ENCODE assay signal across 20 cellular contexts in the genomic region with DNA sequence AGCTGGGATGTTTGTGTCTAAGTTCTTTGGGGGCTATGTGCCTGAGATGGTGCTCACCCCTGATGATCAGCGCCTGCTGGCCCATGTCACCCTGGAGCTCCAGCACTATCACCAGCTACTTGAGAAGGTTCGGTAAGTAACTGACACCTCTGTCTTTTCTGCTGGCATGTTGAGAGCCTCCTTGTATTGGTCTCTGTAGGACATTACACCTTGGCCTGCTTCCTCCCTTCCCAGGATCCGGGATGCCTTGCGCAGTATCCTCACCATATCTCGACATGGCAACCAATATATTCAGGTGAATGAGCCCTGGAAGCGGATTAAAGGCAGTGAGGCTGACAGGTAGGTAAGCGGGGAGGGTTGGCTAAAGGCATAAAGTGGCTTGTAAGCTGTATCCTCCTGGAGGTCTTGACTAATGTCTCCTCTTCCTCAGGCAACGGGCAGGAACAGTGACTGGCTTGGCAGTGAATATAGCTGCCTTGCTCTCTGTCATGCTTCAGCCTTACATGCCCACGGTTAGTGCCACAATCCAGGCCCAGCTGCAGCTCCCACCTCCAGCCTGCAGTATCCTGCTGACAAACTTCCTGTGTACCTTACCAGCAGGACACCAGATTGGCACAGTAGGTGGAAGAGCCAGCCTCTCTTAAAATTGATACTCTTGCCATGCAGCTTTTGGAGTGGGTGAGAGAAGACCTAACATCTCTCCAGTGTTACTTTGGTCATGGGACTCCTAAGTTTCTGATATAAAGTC. TPM values are rescaled to one million over a fixed set of nuclear protein-coding genes. Genes with fewer than 3 reads are reported as not detected.
DNase-seq lines count a peak whose midpoint lies in the region; ATAC-seq, FAIRE-seq and TF ChIP-seq lines count a peak whose summit lies in the region.
"Had no signal": no experiment of that assay in that cellular context is flagged by ENCODE, and none has a peak within 500 bp of the region (broad histone marks: within the 10 kb centered on the region; RNA-seq: fewer than 3 reads in every experiment).

No MANE protein-coding gene starts in this region.

- H3K36me3 ChIP-seq in GM12878 (ENCODE audit: control insufficient read depth in 2 of 2, insufficient read depth in 2 of 2, low read length in 1 of 2) (peaks cover 34 to 49% of the 10 kb centered on the region in 2 experiments), psoas muscle (ENCODE audit: insufficient read depth in 1 of 2, low read depth in 1 of 2) (peaks cover 16 to 82% of the 10 kb centered on the region in 2 donors)

- TF ChIP-seq POLR2A in GM12878 (IDR thresholded peaks at IDR 0.05; ENCODE audit: low read depth, low read length): peak; percentile 66; the same call in 1 of the 2 replicates

- no peaks in the 10 kb centered on the region for H3K9me3 Mint-ChIP-seq in activated T-cell treated with anti-CD3 and anti-CD28 coated beads, Interleukin-2, amount 50 U/mL, for 72 hours
- H3K9me3 Mint-ChIP-seq: T-helper 1 cell treated with Interleukin-12 subunit alpha and Interleukin-12 subunit beta and Interleukin-4 antibody, amounts not matched to agents 30 μg/mL and 1 μg/mL, for 36 hours had no signal

- no peak for TF ChIP-seq CTCF in GM12878 (IDR thresholded peaks at IDR 0.05 in 2 of 3, conservative IDR thresholded peaks at IDR 0.05 in 1 of 3; ENCODE audit: control insufficient read depth in 2 of 3, extremely low read depth in 1 of 3, insufficient read depth in 1 of 3, low read depth in 3 of 3, low read length in 3 of 3)
- no peak for TF ChIP-seq CTCF in psoas muscle (IDR thresholded peaks at IDR 0.05)

- no peak for TF ChIP-seq EP300 in GM12878 (IDR thresholded peaks at IDR 0.05; ENCODE audit: borderline replicate concordance in 1 of 2, control insufficient read depth in 1 of 2, low read depth in 2 of 2, low read length in 2 of 2)

- peaks cover 30% of the 10 kb centered on the region for H3K4me1 Mint-ChIP-seq in activated T-cell treated with anti-CD3 and anti-CD28 coated beads, Interleukin-2, amount 50 U/mL, for 72 hours (ENCODE audit: low read depth)

- 95% methylated on average over 9 of the region's 9 CpGs for WGBS in GM12878 (ENCODE audit: insufficient coverage, insufficient replicate concordance, low lambda C conversion rate, missing lambda C conversion rate)
- WGBS in psoas muscle, 3 donors: 74 to 86% (median 74%) methylated on average over 9 of the region's 9 CpGs

- FAIRE-seq in GM12878 (lab: Jason Lieb, UNC): no peak
- FAIRE-seq: bronchial epithelial cell, endothelial cell of umbilical vein, RCC 7860 had no signal

- in situ Hi-C loops in GM12878 (cut with MboI): no loop called here

- no peak overlapping the region for H3K9ac ChIP-seq in GM12878 (ENCODE audit: control insufficient read depth, insufficient read depth, low read length)

- intact Hi-C loops in GM12878 (cut with micrococcal nuclease; ENCODE audit: unreplicated experiment) (no loop called here), psoas muscle (cut with DNase I) (no loop called here)

- CTCF ChIA-PET in GM12878 (lab: Yijun Ruan, JAX): interaction anchor here (1.3 to 1.5 kb wide), 3 partner anchors 10 to 38 kb away, joined by 3 to 4 read pairs (median 3); no protein-coding TSS in a partner anchor

- no peak for TF ChIP-seq RAD21 in GM12878 (IDR thresholded peaks at IDR 0.05; ENCODE audit: insufficient read depth, low read depth, low read length)

- peaks cover 23 to 50% of the 10 kb centered on the region in 2 donors for H3K36me3 Mint-ChIP-seq in activated T-cell treated with anti-CD3 and anti-CD28 coated beads, Interleukin-2, amount 50 U/mL, for 72 hours (ENCODE audit: insufficient read depth in 2 of 2)

- no peak for ATAC-seq in activated T-cell treated with anti-CD3 and anti-CD28 coated beads, Interleukin-2, amount 50 U/mL, for 72 hours (replicated peaks in 1 of 2)
- ATAC-seq in GM12878: no peak
- no peak for ATAC-seq in psoas muscle
- ATAC-seq in GM21367 (IDR thresholded peaks at IDR 0.05; ENCODE audit: unreplicated experiment): no peak
- ATAC-seq: heart left ventricle had no signal

- no peak overlapping the region for H2AFZ ChIP-seq in GM12878 (ENCODE audit: control insufficient read depth, low read depth, low read length)

- H3K4me3 ChIP-seq in GM12878: no peak overlapping the region
- no peak overlapping the region for H3K4me3 ChIP-seq in psoas muscle
- H3K4me3 ChIP-seq: heart left ventricle, tibial artery had no signal

- H4K20me1 ChIP-seq in GM12878 (ENCODE audit: control insufficient read depth, insufficient read depth): peaks cover 4% of the 10 kb centered on the region; the same call in 1 of the 2 replicates

- H3K27ac Mint-ChIP-seq in activated T-cell treated with anti-CD3 and anti-CD28 coated beads, Interleukin-2, amount 50 U/mL, for 72 hours: peak overlapping the region; percentile 99
- H3K27ac Mint-ChIP-seq: T-helper 1 cell treated with Interleukin-12 subunit alpha and Interleukin-12 subunit beta and Interleukin-4 antibody, amounts not matched to agents 30 μg/mL and 1 μg/mL, for 36 hours had no signal

- SMC1A ChIA-PET in GM12878 (lab: Charles Lee; ENCODE audit: uncharacterized antibody, unreplicated experiment): interaction anchor here (2.2 kb wide), 1 partner anchor 18 kb away, joined by 6 read pairs; no protein-coding TSS in a partner anchor

- H3K27me3 ChIP-seq in GM12878 (replicated peaks in 1 of 2; ENCODE audit: control insufficient read depth in 2 of 2, insufficient read depth in 2 of 2, low read length in 1 of 2) (no peaks in the 10 kb centered on the region), psoas muscle (ENCODE audit: insufficient read depth in 3 of 3, low read length in 2 of 3) (no peaks in the 10 kb centered on the region)
- H3K27me3 ChIP-seq: heart left ventricle, tibial artery had no signal

- peaks cover 23% of the 10 kb centered on the region for H3K79me2 ChIP-seq in GM12878 (ENCODE audit: control insufficient read depth, insufficient read depth, low read length)

- H3K27me3 Mint-ChIP-seq in activated T-cell treated with anti-CD3 and anti-CD28 coated beads, Interleukin-2, amount 50 U/mL, for 72 hours (ENCODE audit: low read depth): no peaks in the 10 kb centered on the region

- no peak overlapping the region for H3K4me3 Mint-ChIP-seq in activated T-cell treated with anti-CD3 and anti-CD28 coated beads, Interleukin-2, amount 50 U/mL, for 72 hours
- H3K4me3 Mint-ChIP-seq: T-helper 1 cell treated with Interleukin-12 subunit alpha and Interleukin-12 subunit beta and Interleukin-4 antibody, amounts not matched to agents 30 μg/mL and 1 μg/mL, for 36 hours had no signal

- DNase-seq in activated T-cell treated with anti-CD3 and anti-CD28 coated beads, Interleukin-2, amount 50 U/mL, for 72 hours: no peak
- no peak for DNase-seq in activated T-cell treated with anti-CD3 and anti-CD28 coated beads, Interleukin-2, amount 50 U/mL, for 48 hours
- peak; percentile 46 for DNase-seq in NCI-H1417 treated with DMSO at 0.1 percent for 48 hours (lab: John Stamatoyannopoulos, UW)
- DNase-seq in GM12878 (ENCODE audit: low read depth, low spot score): no peak
- no peak for DNase-seq in psoas muscle
- no peak for DNase-seq in epidermal melanocyte (ENCODE audit: insufficient read length, low spot score)
- DNase-seq in NCI-H1105 treated with DMSO at 0.1 percent for 48 hours (lab: John Stamatoyannopoulos, UW): no peak
- DNase-seq: activated CD4-positive, alpha-beta T cell treated with anti-CD3 and anti-CD28 coated beads, Interleukin-2, amount 50 U/mL, for 1 hour; activated gamma-delta T cell; DMS153; heart left ventricle; MV-4-11; NCI-H524; tibial artery had no signal

- POLR2A ChIA-PET in GM12878 (lab: Charles Lee): interaction anchor here (0.9 kb wide), 1 partner anchor 9 kb away, joined by 3 read pairs; no protein-coding TSS in a partner anchor

- H3K4me1 ChIP-seq in GM12878 (ENCODE audit: control insufficient read depth, insufficient read depth, low read length): no peaks in the 10 kb centered on the region; the same call in 1 of the 2 replicates
- H3K4me1 ChIP-seq in psoas muscle: peaks cover 25% of the 10 kb centered on the region

- no peak overlapping the region for H3K4me2 ChIP-seq in GM12878 (ENCODE audit: control insufficient read depth, insufficient read depth)

- no peak overlapping the region for H3K27ac ChIP-seq in GM12878 (ENCODE audit: control insufficient read depth, insufficient read depth)
- H3K27ac ChIP-seq in psoas muscle: peak overlapping the region; percentile 46
- H3K27ac ChIP-seq: tibial artery had no signal

- no peaks in the 10 kb centered on the region for H3K9me3 ChIP-seq in GM12878 (replicated peaks; ENCODE audit: control insufficient read depth, insufficient read depth, low read length)
- H3K9me3 ChIP-seq in psoas muscle: no peaks in the 10 kb centered on the region
- H3K9me3 ChIP-seq: heart left ventricle, tibial artery had no signal

- no TSS peak for BruUV-seq in GM12878 (replicated peaks; lab: Mats Ljungman, UMichigan)

- RAD21 ChIA-PET in GM12878 (lab: Charles Lee; ENCODE audit: unreplicated experiment): no interaction called here

RNA-seq across cellular contexts. Expression of gene DDIT3, which starts 5.4 kb away (rescaled TPM):
- 10 to 100 TPM; 64.6 to 71.7 TPM for total RNA-seq in activated T-cell treated with anti-CD3 and anti-CD28 coated beads, Interleukin-2, amount 50 U/mL, for 72 hours
- total RNA-seq in GM12878 (2013; cell fraction: nucleolus; rRNA removed): 21.5 and 24.3 TPM in 2 replicates
- total RNA-seq in GM12878 (2014; rRNA removed): 9.7 and 9.8 TPM in 2 replicates
- 10.4 and 12.2 TPM in 2 replicates for total RNA-seq in GM12878 (2014; rRNA removed; fragmentation: Illumina TruSeq; extraction: Trizol)
- total RNA-seq in GM12878 (2021): 8.2 and 9.2 TPM in 2 replicates
- 38.8 TPM for polyA plus RNA-seq in GM12878 (2011; ENCODE audit: low read depth)
- 23.6 and 25.0 TPM in 2 replicates for polyA plus RNA-seq in GM12878 (2011; rRNA removed)
- polyA plus RNA-seq in GM12878 (2011; cell fraction: cytosol; rRNA removed): 14.0 and 15.9 TPM in 2 replicates
- polyA plus RNA-seq in GM12878 (2011; cell fraction: nucleus; rRNA removed): 25.8 and 42.9 TPM in 2 replicates
- polyA plus RNA-seq in GM12878 (2012): 41.1 and 47.1 TPM in 2 replicates
- polyA plus RNA-seq in GM12878 (2014; fragmentation: Illumina TruSeq; extraction: Trizol): 10.9 and 13.4 TPM in 2 replicates
- polyA plus RNA-seq in GM12878 (2014; fragmentation: Nextera tagmentation; extraction: Ambion mirVana): 10 to 100 TPM; 26.8 to 28.9 TPM
- 9.9 and 10.1 TPM in 2 replicates for polyA plus RNA-seq in GM12878 (2014; rRNA removed)
- polyA plus RNA-seq in GM12878 (2016; fragmentation: Nextera tagmentation; extraction: Ambion mirVana): 10 to 100 TPM; 20.0 to 21.7 TPM
- 17.3 and 23.4 TPM in 2 replicates for polyA minus RNA-seq in GM12878 (2011; rRNA and poly(A)+ RNA removed)
- polyA minus RNA-seq in GM12878 (2011; cell fraction: cytosol; rRNA and poly(A)+ RNA removed): 7.3 and 11.1 TPM in 2 replicates
- 13.8 and 17.0 TPM in 2 replicates for polyA minus RNA-seq in GM12878 (2011; cell fraction: nucleus; rRNA and poly(A)+ RNA removed)
- total RNA-seq in psoas muscle: 10 to 100 TPM; 11.1 to 59.5 (median 19.6) TPM
- 100 to 1,000 TPM in 1 of 3 donors, 10 to 100 TPM in 2; 62.5 to 224 (median 68.9) TPM for polyA plus RNA-seq in psoas muscle

RNA-seq across cellular contexts. Expression of gene MBD6, which starts 7.7 kb away (rescaled TPM):
- 100 to 1,000 TPM; 131 to 148 TPM for total RNA-seq in activated T-cell treated with anti-CD3 and anti-CD28 coated beads, Interleukin-2, amount 50 U/mL, for 72 hours
- total RNA-seq in GM12878 (2013; cell fraction: nucleolus; rRNA removed): 16.4 and 19.1 TPM in 2 replicates
- total RNA-seq in GM12878 (2014; rRNA removed): 3.1 and 4.6 TPM in 2 replicates
- 3.5 and 3.7 TPM in 2 replicates for total RNA-seq in GM12878 (2014; rRNA removed; fragmentation: Illumina TruSeq; extraction: Trizol)
- 41.5 and 52.7 TPM in 2 replicates for total RNA-seq in GM12878 (2021)
- polyA plus RNA-seq in GM12878 (2011; ENCODE audit: low read depth): 12.0 TPM
- 2.0 and 3.8 TPM in 2 replicates for polyA plus RNA-seq in GM12878 (2011; rRNA removed)
- polyA plus RNA-seq in GM12878 (2011; cell fraction: cytosol; rRNA removed): 1.8 and 1.9 TPM in 2 replicates
- 43.1 and 56.1 TPM in 2 replicates for polyA plus RNA-seq in GM12878 (2011; cell fraction: nucleus; rRNA removed)
- polyA plus RNA-seq in GM12878 (2012): 18.4 and 22.0 TPM in 2 replicates
- 5.9 and 12.7 TPM in 2 replicates for polyA plus RNA-seq in GM12878 (2014; fragmentation: Illumina TruSeq; extraction: Trizol)
- polyA plus RNA-seq in GM12878 (2014; fragmentation: Nextera tagmentation; extraction: Ambion mirVana): 1 to 10 TPM; 1.5 to 5.5 TPM
- polyA plus RNA-seq in GM12878 (2014; rRNA removed): 20.2 and 24.3 TPM in 2 replicates
- polyA plus RNA-seq in GM12878 (2016; fragmentation: Nextera tagmentation; extraction: Ambion mirVana): 1 to 10 TPM; 8.1 to 8.6 TPM
- polyA minus RNA-seq in GM12878 (2011; rRNA and poly(A)+ RNA removed): 4.3 and 5.9 TPM in 2 replicates
- polyA minus RNA-seq in GM12878 (2011; cell fraction: cytosol; rRNA and poly(A)+ RNA removed): 3.6 and 6.3 TPM in 2 replicates
- polyA minus RNA-seq in GM12878 (2011; cell fraction: nucleus; rRNA and poly(A)+ RNA removed): 11.7 and 19.9 TPM in 2 replicates
- total RNA-seq in psoas muscle: 10 to 100 TPM; 29.5 to 52.9 (median 39.5) TPM
- 10 to 100 TPM; 11.6 to 18.4 (median 17.5) TPM for polyA plus RNA-seq in psoas muscle

RNA-seq across cellular contexts. Expression of gene MARS1, which starts 27.0 kb away (rescaled TPM):
- total RNA-seq in activated T-cell treated with anti-CD3 and anti-CD28 coated beads, Interleukin-2, amount 50 U/mL, for 72 hours: 100 to 1,000 TPM; 575 to 653 TPM
- 122 and 126 TPM in 2 replicates for total RNA-seq in GM12878 (2013; cell fraction: nucleolus; rRNA removed)
- total RNA-seq in GM12878 (2014; rRNA removed) (138 and 155 TPM in 2 replicates), GM12878 (2014; rRNA removed; fragmentation: Illumina TruSeq; extraction: Trizol) (132 and 151 TPM in 2 replicates), GM12878 (2021) (208 and 212 TPM in 2 replicates), psoas muscle (10 to 100 TPM; 68.6 to 88.0 (median 83.7) TPM)
- polyA plus RNA-seq in GM12878 (2011; ENCODE audit: low read depth): 84.1 TPM
- polyA plus RNA-seq in GM12878 (2011; rRNA removed) (61.9 and 108 TPM in 2 replicates), GM12878 (2014; fragmentation: Illumina TruSeq; extraction: Trizol) (161 and 221 TPM in 2 replicates), GM12878 (2014; fragmentation: Nextera tagmentation; extraction: Ambion mirVana) (100 to 1,000 TPM in 1 of 2 experiments, 10 to 100 TPM in 1; 72.3 to 129 TPM), GM12878 (2014; rRNA removed) (137 and 156 TPM in 2 replicates), GM12878 (2016; fragmentation: Nextera tagmentation; extraction: Ambion mirVana) (100 to 1,000 TPM; 255 to 270 TPM), psoas muscle (10 to 100 TPM; 41.2 to 97.4 (median 77.7) TPM)
- 94.9 and 95.4 TPM in 2 replicates for polyA plus RNA-seq in GM12878 (2011; cell fraction: cytosol; rRNA removed)
- 477 and 501 TPM in 2 replicates for polyA plus RNA-seq in GM12878 (2011; cell fraction: nucleus; rRNA removed)
- polyA plus RNA-seq in GM12878 (2012): 85.5 and 109 TPM in 2 replicates
- 108 and 144 TPM in 2 replicates for polyA minus RNA-seq in GM12878 (2011; rRNA and poly(A)+ RNA removed)
- 46.5 and 52.1 TPM in 2 replicates for polyA minus RNA-seq in GM12878 (2011; cell fraction: cytosol; rRNA and poly(A)+ RNA removed)
- polyA minus RNA-seq in GM12878 (2011; cell fraction: nucleus; rRNA and poly(A)+ RNA removed): 102 and 181 TPM in 2 replicates

RNA-seq across cellular contexts. Expression of gene DCTN2, which starts 32.1 kb away (rescaled TPM):
- total RNA-seq in activated T-cell treated with anti-CD3 and anti-CD28 coated beads, Interleukin-2, amount 50 U/mL, for 72 hours: 10 to 100 TPM; 94.9 to 99.0 TPM
- total RNA-seq in GM12878 (2013; cell fraction: nucleolus; rRNA removed): 50.6 and 63.3 TPM in 2 replicates
- total RNA-seq in GM12878 (2014; rRNA removed) (80.8 and 115 TPM in 2 replicates), GM12878 (2014; rRNA removed; fragmentation: Illumina TruSeq; extraction: Trizol) (81.4 and 83.9 TPM in 2 replicates), GM12878 (2021) (87.3 and 87.4 TPM in 2 replicates), psoas muscle (100 to 1,000 TPM in 2 of 4 donors, 10 to 100 TPM in 2; 91.0 to 128 (median 103) TPM)
- polyA plus RNA-seq in GM12878 (2011; ENCODE audit: low read depth): 67.2 TPM
- polyA plus RNA-seq in GM12878 (2011; rRNA removed) (85.1 and 88.9 TPM in 2 replicates), GM12878 (2014; fragmentation: Illumina TruSeq; extraction: Trizol) (139 and 171 TPM in 2 replicates), GM12878 (2014; fragmentation: Nextera tagmentation; extraction: Ambion mirVana) (10 to 100 TPM; 32.3 to 60.7 TPM), GM12878 (2014; rRNA removed) (113 TPM in 2 replicates), GM12878 (2016; fragmentation: Nextera tagmentation; extraction: Ambion mirVana) (100 to 1,000 TPM; 115 to 117 TPM), psoas muscle (100 to 1,000 TPM; 107 to 165 (median 123) TPM)
- 79.6 and 95.9 TPM in 2 replicates for polyA plus RNA-seq in GM12878 (2011; cell fraction: cytosol; rRNA removed)
- 72.6 and 91.7 TPM in 2 replicates for polyA plus RNA-seq in GM12878 (2011; cell fraction: nucleus; rRNA removed)
- 68.9 and 75.1 TPM in 2 replicates for polyA plus RNA-seq in GM12878 (2012)
- 66.8 and 93.9 TPM in 2 replicates for polyA minus RNA-seq in GM12878 (2011; rRNA and poly(A)+ RNA removed)
- 47.0 and 53.5 TPM in 2 replicates for polyA minus RNA-seq in GM12878 (2011; cell fraction: cytosol; rRNA and poly(A)+ RNA removed)
- polyA minus RNA-seq in GM12878 (2011; cell fraction: nucleus; rRNA and poly(A)+ RNA removed): 25.4 and 26.2 TPM in 2 replicates

RNA-seq across cellular contexts. Expression of gene KIF5A, which starts 35.0 kb away (rescaled TPM):
- 1 to 10 TPM; 3.2 to 5.9 TPM for total RNA-seq in activated T-cell treated with anti-CD3 and anti-CD28 coated beads, Interleukin-2, amount 50 U/mL, for 72 hours
- total RNA-seq in GM12878 (2013; cell fraction: nucleolus; rRNA removed): 0.73 and 0.77 TPM in 2 replicates
- total RNA-seq in GM12878 (2014; rRNA removed) (1.0 and 1.1 TPM in 2 replicates), GM12878 (2014; rRNA removed; fragmentation: Illumina TruSeq; extraction: Trizol) (1.1 and 1.3 TPM in 2 replicates), GM12878 (2021) (2.2 and 2.9 TPM in 2 replicates), psoas muscle (under 1 TPM in 3 of 4 donors, not detected in 1; 0.04 to 0.21 (median 0.14) TPM)
- polyA plus RNA-seq in GM12878 (2011; ENCODE audit: low read depth): 0.24 TPM
- polyA plus RNA-seq in GM12878 (2011; rRNA removed) (0.48 and 0.56 TPM in 2 replicates), GM12878 (2014; fragmentation: Illumina TruSeq; extraction: Trizol) (2.0 and 2.2 TPM in 2 replicates), GM12878 (2014; fragmentation: Nextera tagmentation; extraction: Ambion mirVana) (under 1 TPM; 0.35 to 0.44 TPM), GM12878 (2014; rRNA removed) (1.7 and 2.0 TPM in 2 replicates), GM12878 (2016; fragmentation: Nextera tagmentation; extraction: Ambion mirVana) (under 1 TPM; 0.69 to 0.92 TPM), psoas muscle (under 1 TPM; 0.01 to 0.18 (median 0.04) TPM)
- polyA plus RNA-seq in GM12878 (2011; cell fraction: cytosol; rRNA removed): 0.30 and 0.31 TPM in 2 replicates
- polyA plus RNA-seq in GM12878 (2011; cell fraction: nucleus; rRNA removed): 1.2 and 1.5 TPM in 2 replicates
- polyA plus RNA-seq in GM12878 (2012): 0.51 and 0.79 TPM in 2 replicates
- polyA minus RNA-seq in GM12878 (2011; rRNA and poly(A)+ RNA removed): 0.36 and 0.51 TPM in 2 replicates
- polyA minus RNA-seq in GM12878 (2011; cell fraction: cytosol; rRNA and poly(A)+ RNA removed): 0.10 TPM in 1 of 2 replicates, not detected in the other
- 0.24 and 0.29 TPM in 2 replicates for polyA minus RNA-seq in GM12878 (2011; cell fraction: nucleus; rRNA and poly(A)+ RNA removed)
- total RNA-seq: HT1080 had no signal
